In the genomic region with DNA sequence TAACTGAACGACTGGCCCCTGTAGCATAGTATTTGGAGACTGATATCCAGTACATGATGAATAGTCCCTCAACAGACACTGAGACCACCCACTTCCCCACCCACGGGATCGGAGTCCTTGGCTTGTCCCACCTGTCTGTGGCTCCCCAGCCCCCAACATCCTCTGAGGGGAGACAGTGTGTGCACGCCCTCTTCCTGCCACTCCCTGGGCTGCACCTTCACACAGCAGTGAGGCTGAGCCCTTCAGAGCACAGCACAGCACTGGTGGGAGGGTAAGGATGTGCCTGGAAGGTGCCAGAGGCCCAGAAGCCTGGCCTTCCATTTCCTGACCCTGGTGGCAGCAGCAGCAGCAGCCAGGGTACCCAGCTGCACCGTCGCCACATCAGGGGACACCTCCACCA, we compare ENCODE assay signal across 14 cellular contexts. TPM values are rescaled to one million over a fixed set of nuclear protein-coding genes. Genes with fewer than 3 reads are reported as not detected.
DNase-seq lines count a peak whose midpoint lies in the region; ATAC-seq, FAIRE-seq and TF ChIP-seq lines count a peak whose summit lies in the region.
"Had no signal": no experiment of that assay in that cellular context is flagged by ENCODE, and none has a peak within 500 bp of the region (broad histone marks: within the 10 kb centered on the region; RNA-seq: fewer than 3 reads in every experiment).

No MANE protein-coding gene starts in this region.

- TF ChIP-seq EP300 in H1 (IDR thresholded peaks at IDR 0.05; ENCODE audit: borderline replicate concordance in 1 of 2, low read depth in 2 of 2, low read length in 2 of 2), result no peak

- intact Hi-C loops in activated CD4-positive, alpha-beta memory T cell treated with anti-CD3 and anti-CD28 coated beads for 36 hours (cut with micrococcal nuclease), result loop anchor here (1.0 kb wide), 1 partner anchor 138 kb away; no protein-coding TSS in a partner anchor

- no peak overlapping the region for H2BK15ac ChIP-seq in H1 (ENCODE audit: low read length)

- no peak overlapping the region for H2BK120ac ChIP-seq in H1 (replicated peaks; ENCODE audit: low read depth, low read length)

- H3K9me3 Mint-ChIP-seq in activated CD4-positive, alpha-beta memory T cell treated with anti-CD3 and anti-CD28 coated beads for 36 hours, result no peaks in the 10 kb centered on the region

- no peak overlapping the region for H3K14ac ChIP-seq in H1 (ENCODE audit: insufficient read length)

- H4K91ac ChIP-seq in H1 (replicated peaks; ENCODE audit: insufficient read length, low read length), result no peak overlapping the region

- H4K8ac ChIP-seq in H1 (ENCODE audit: extremely low read depth, insufficient read depth, low read length), result no peak overlapping the region

- H3K4me3 ChIP-seq in H1 (ENCODE audit: extremely low read depth in 1 of 4, insufficient read depth in 2 of 4, low read depth in 3 of 4, low read length in 4 of 4), result no peak overlapping the region
- no peak overlapping the region for H3K4me3 ChIP-seq in Karpas-422 (ENCODE audit: low read length)
- H3K4me3 ChIP-seq: vagina had no signal

- H2BK5ac ChIP-seq in H1 (ENCODE audit: low read depth, low read length), result no peak overlapping the region

- H3K9me3 ChIP-seq in H1 (ENCODE audit: insufficient read depth in 2 of 2, low read depth in 1 of 2, low read length in 1 of 2), result no peaks in the 10 kb centered on the region
- H3K9me3 ChIP-seq in Karpas-422 (ENCODE audit: low read length), result no peaks in the 10 kb centered on the region
- H3K9me3 ChIP-seq: vagina had no signal

- no peak overlapping the region for H2AK5ac ChIP-seq in H1 (ENCODE audit: low read depth, low read length)

- H3K56ac ChIP-seq in H1 (replicated peaks; ENCODE audit: insufficient read length, low read depth, low read length), result no peak overlapping the region

- H3K4ac ChIP-seq in H1 (replicated peaks; ENCODE audit: insufficient read length, low read depth, low read length), result no peak overlapping the region

- H3K27ac ChIP-seq in H1 (ENCODE audit: low read depth, low read length) (no peak overlapping the region), Karpas-422 (ENCODE audit: low read length) (no peak overlapping the region)
- H3K27ac ChIP-seq: HL-60, vagina had no signal

- TF ChIP-seq CTCF in H1 (IDR thresholded peaks at IDR 0.05; ENCODE audit: control extremely low read depth in 1 of 3, insufficient read depth in 1 of 3, low read depth in 1 of 3, low read length in 3 of 3), result peak in 2 of 3 experiments; percentile 13 to 27; a peak in 2 of 4 replicates

- WGBS in H1 (ENCODE audit: extremely low coverage in 1 of 2, insufficient coverage in 1 of 2, insufficient read length in 1 of 2, insufficient replicate concordance in 2 of 2, low coverage in 1 of 2, low lambda C conversion rate in 2 of 2, missing lambda C conversion rate in 1 of 2), 2 experiments, result 92% methylated on average over 6 of the region's 6 CpGs; no CpG with 5 or more reads in 1 of the 2 experiments

- no peak overlapping the region for H3K18ac ChIP-seq in H1 (ENCODE audit: extremely low read depth, low read length)

- H3K4me1 Mint-ChIP-seq in activated CD4-positive, alpha-beta memory T cell treated with anti-CD3 and anti-CD28 coated beads for 36 hours (ENCODE audit: low read depth), result peaks cover 16% of the 10 kb centered on the region

- no peak overlapping the region for H4K5ac ChIP-seq in H1 (ENCODE audit: insufficient read length, low read depth, low read length)

- H3K36me3 ChIP-seq in H1 (ENCODE audit: control insufficient read depth in 2 of 4, insufficient read depth in 4 of 4, low read length in 3 of 4), result peaks cover 28 to 62% (median 46%) of the 10 kb centered on the region in 4 experiments
- H3K36me3 ChIP-seq in Karpas-422 (ENCODE audit: insufficient read depth, low read length), result peaks cover 31% of the 10 kb centered on the region

- H2AFZ ChIP-seq in H1 (ENCODE audit: low read length) (no peak overlapping the region), Karpas-422 (ENCODE audit: low read length) (no peak overlapping the region)

- POLR2A ChIA-PET in activated CD4-positive, alpha-beta memory T cell treated with anti-CD3 and anti-CD28 coated beads for 36 hours (lab: Charles Lee), result interaction anchor here (0.5 kb wide), 1 partner anchor 43 kb away, joined by 3 read pairs; no protein-coding TSS in a partner anchor
- POLR2A ChIA-PET in H1 (lab: Charles Lee; ENCODE audit: partially characterized antibody), result no interaction called here

- peaks cover 6 to 7% of the 10 kb centered on the region in 2 experiments for H4K20me1 ChIP-seq in H1 (replicated peaks in 1 of 2; ENCODE audit: control insufficient read depth in 1 of 2, insufficient read depth in 2 of 2, low read length in 2 of 2)
- no peaks in the 10 kb centered on the region for H4K20me1 ChIP-seq in Karpas-422 (ENCODE audit: insufficient read depth, low read depth, low read length)

- H3K27me3 ChIP-seq in H1 (replicated peaks in 1 of 4; ENCODE audit: control insufficient read depth in 3 of 4, extremely low read depth in 1 of 4, insufficient read depth in 3 of 4, low read length in 3 of 4) (no peaks in the 10 kb centered on the region), Karpas-422 (ENCODE audit: low read length) (no peaks in the 10 kb centered on the region)
- H3K27me3 ChIP-seq: vagina had no signal

- H3K79me1 ChIP-seq in H1 (ENCODE audit: low read depth, low read length), result peaks cover 4% of the 10 kb centered on the region; the same call in 1 of the 2 replicates

- peak; percentile 19 to 34; a peak in 3 of 4 replicates for TF ChIP-seq RAD21 in H1 (IDR thresholded peaks at IDR 0.05 in 1 of 2, conservative IDR thresholded peaks at IDR 0.05 in 1 of 2; ENCODE audit: low read depth in 2 of 2, low read length in 2 of 2)

- no peak overlapping the region for H2BK12ac ChIP-seq in H1 (ENCODE audit: low read depth, low read length)

- DNase-seq in stimulated activated CD4-positive, alpha-beta T cell treated with anti-CD3 and anti-CD28 coated beads, Interleukin-4, amount 100 ng/mL, for 24 hours, result peak; percentile 17
- no peak for DNase-seq in stimulated activated CD4-positive, alpha-beta T cell treated with anti-CD3 and anti-CD28 coated beads, Interleukin-2, amount 100 ng/mL, for 24 hours
- DNase-seq in activated CD4-positive, alpha-beta memory T cell treated with anti-CD3 and anti-CD28 coated beads for 36 hours, result peak; percentile 22
- DNase-seq in H1 (ENCODE audit: low read depth in 1 of 2, low spot score in 2 of 2) (no peak), Karpas-422 (no peak), NCI-H1417 (lab: John Stamatoyannopoulos, UW) (no peak)
- DNase-seq: amygdala, NCI-H1092, NCI-H510A treated with DMSO at 0.1 percent for 48 hours, SHP77 had no signal

- no peak overlapping the region for H3K4me2 ChIP-seq in H1 (ENCODE audit: insufficient read depth in 1 of 2, low read depth in 2 of 2, low read length in 2 of 2)
- no peak overlapping the region for H3K4me2 ChIP-seq in Karpas-422 (ENCODE audit: low read depth, low read length, poor library complexity, severe bottlenecking)

- no peak overlapping the region for H3K4me3 Mint-ChIP-seq in activated CD4-positive, alpha-beta memory T cell treated with anti-CD3 and anti-CD28 coated beads for 36 hours

- CTCF ChIA-PET in activated CD4-positive, alpha-beta memory T cell treated with anti-CD3 and anti-CD28 coated beads for 36 hours (lab: Charles Lee), result no interaction called here
- CTCF ChIA-PET in H1 (lab: Charles Lee; ENCODE audit: partially characterized antibody), result interaction anchor here (0.6 to 3.4 kb wide), 3 partner anchors 11 to 77 kb away, joined by 3 to 22 read pairs (median 3); a partner anchor contains a TSS

- H3K36me3 Mint-ChIP-seq in activated CD4-positive, alpha-beta memory T cell treated with anti-CD3 and anti-CD28 coated beads for 36 hours, result peaks cover 31% of the 10 kb centered on the region

- no peak for TF ChIP-seq POLR2A in H1 (IDR thresholded peaks at IDR 0.05; ENCODE audit: control extremely low read depth in 1 of 2, low read depth in 2 of 2, low read length in 2 of 2)

- H3K79me2 ChIP-seq in H1 (ENCODE audit: control insufficient read depth in 1 of 2, insufficient read depth in 2 of 2, low read length in 2 of 2) (no peaks in the 10 kb centered on the region), Karpas-422 (ENCODE audit: low read length) (no peaks in the 10 kb centered on the region)

- H3K9ac ChIP-seq in H1 (replicated peaks in 1 of 4; ENCODE audit: extremely low read depth in 1 of 4, low read depth in 3 of 4, low read length in 3 of 4) (no peak overlapping the region), Karpas-422 (ENCODE audit: low read length) (no peak overlapping the region)

- H3K27me3 Mint-ChIP-seq in activated CD4-positive, alpha-beta memory T cell treated with anti-CD3 and anti-CD28 coated beads for 36 hours, result no peaks in the 10 kb centered on the region

- FAIRE-seq in H1 (lab: Jason Lieb, UNC), result no peak

- H3K9me2 ChIP-seq in Karpas-422 (replicated peaks; ENCODE audit: insufficient read depth, low read length), result no peaks in the 10 kb centered on the region

- H3K23me2 ChIP-seq in H1 (ENCODE audit: low read depth, low read length), result no peaks in the 10 kb centered on the region

- H3K23ac ChIP-seq in H1 (ENCODE audit: insufficient read length), result no peak overlapping the region

- H3K4me1 ChIP-seq in H1 (replicated peaks in 1 of 4; ENCODE audit: control insufficient read depth in 3 of 4, insufficient read depth in 4 of 4, low read length in 3 of 4), result no peaks in the 10 kb centered on the region
- no peaks in the 10 kb centered on the region for H3K4me1 ChIP-seq in Karpas-422 (ENCODE audit: low read length)
- H3K4me1 ChIP-seq: vagina had no signal

- no peak overlapping the region for H2BK20ac ChIP-seq in H1 (ENCODE audit: low read length)

- no peak overlapping the region for H3K27ac Mint-ChIP-seq in activated CD4-positive, alpha-beta memory T cell treated with anti-CD3 and anti-CD28 coated beads for 36 hours

- ATAC-seq in GM18511 (IDR thresholded peaks at IDR 0.05; ENCODE audit: unreplicated experiment), result no peak
- no peak for ATAC-seq in GM18520 (IDR thresholded peaks at IDR 0.05; ENCODE audit: unreplicated experiment)

RNA-seq across cellular contexts. Expression of a gene that starts 11.0 kb away (rescaled TPM):
- total RNA-seq in activated CD4-positive, alpha-beta memory T cell treated with anti-CD3 and anti-CD28 coated beads for 36 hours, result 10 to 100 TPM; 11.4 to 14.3 TPM
- total RNA-seq in H1 (2021; fragmentation: NEBNext Ultra II Directional; extraction: Animal tissue kit (Norgen Biotek cat#: 25700)), result 11.5 and 12.3 TPM in 2 replicates
- polyA plus RNA-seq in H1 (2011; rRNA removed), result 16.7 and 27.7 TPM in 2 replicates
- 19.0 TPM for polyA plus RNA-seq in H1 (2011; cell fraction: cytosol; rRNA removed)
- 50.5 TPM for polyA plus RNA-seq in H1 (2011; cell fraction: nucleus; rRNA removed)
- polyA plus RNA-seq in H1 (2012, experiment 1 of 2), result 9.8 to 17.2 TPM (median 14.9 TPM) in 4 replicates
- 5.1 TPM for polyA plus RNA-seq in H1 (2012, experiment 2 of 2)
- 6.9 TPM for polyA plus RNA-seq in H1 (2013, experiment 1 of 2)
- polyA plus RNA-seq in H1 (2013, experiment 2 of 2), result 7.2 TPM
- polyA minus RNA-seq in H1 (2011; rRNA and poly(A)+ RNA removed), result 30.4 and 45.3 TPM in 2 replicates
- 14.3 TPM for polyA minus RNA-seq in H1 (2011; cell fraction: cytosol; rRNA and poly(A)+ RNA removed)
- polyA minus RNA-seq in H1 (2011; cell fraction: nucleus; rRNA and poly(A)+ RNA removed), result 34.8 TPM
- total RNA-seq in Karpas-422 (2014; rRNA removed; shearing (Covaris generic); ENCODE audit: low replicate concordance), result 22.9 and 46.1 TPM in 2 replicates

RNA-seq across cellular contexts. Expression of a gene that starts 51.8 kb away (rescaled TPM):
- total RNA-seq in activated CD4-positive, alpha-beta memory T cell treated with anti-CD3 and anti-CD28 coated beads for 36 hours, result 100 to 1,000 TPM; 277 to 282 TPM
- 215 and 222 TPM in 2 replicates for total RNA-seq in H1 (2021; fragmentation: NEBNext Ultra II Directional; extraction: Animal tissue kit (Norgen Biotek cat#: 25700))
- 283 and 353 TPM in 2 replicates for polyA plus RNA-seq in H1 (2011; rRNA removed)
- polyA plus RNA-seq in H1 (2011; cell fraction: cytosol; rRNA removed), result 294 TPM
- polyA plus RNA-seq in H1 (2011; cell fraction: nucleus; rRNA removed), result 691 TPM
- 238 to 338 TPM (median 307 TPM) in 4 replicates for polyA plus RNA-seq in H1 (2012, experiment 1 of 2)
- 231 TPM for polyA plus RNA-seq in H1 (2012, experiment 2 of 2)
- 287 TPM for polyA plus RNA-seq in H1 (2013, experiment 1 of 2)
- 257 TPM for polyA plus RNA-seq in H1 (2013, experiment 2 of 2)
- polyA minus RNA-seq in H1 (2011; rRNA and poly(A)+ RNA removed), result 361 and 364 TPM in 2 replicates
- 128 TPM for polyA minus RNA-seq in H1 (2011; cell fraction: cytosol; rRNA and poly(A)+ RNA removed)
- polyA minus RNA-seq in H1 (2011; cell fraction: nucleus; rRNA and poly(A)+ RNA removed), result 138 TPM
- 118 and 195 TPM in 2 replicates for total RNA-seq in Karpas-422 (2014; rRNA removed; shearing (Covaris generic); ENCODE audit: low replicate concordance)

RNA-seq across cellular contexts. Expression of a gene that starts 54.1 kb away (rescaled TPM):
- 10 to 100 TPM; 13.4 to 15.3 TPM for total RNA-seq in activated CD4-positive, alpha-beta memory T cell treated with anti-CD3 and anti-CD28 coated beads for 36 hours
- total RNA-seq in H1 (2021; fragmentation: NEBNext Ultra II Directional; extraction: Animal tissue kit (Norgen Biotek cat#: 25700)), result 10.9 and 11.4 TPM in 2 replicates
- polyA plus RNA-seq in H1 (2011; rRNA removed), result 4.4 and 6.1 TPM in 2 replicates
- 3.9 TPM for polyA plus RNA-seq in H1 (2011; cell fraction: cytosol; rRNA removed)
- 13.0 TPM for polyA plus RNA-seq in H1 (2011; cell fraction: nucleus; rRNA removed)
- 6.0 to 7.5 TPM (median 6.9 TPM) in 4 replicates for polyA plus RNA-seq in H1 (2012, experiment 1 of 2)
- 3.7 TPM for polyA plus RNA-seq in H1 (2012, experiment 2 of 2)
- 7.0 TPM for polyA plus RNA-seq in H1 (2013, experiment 1 of 2)
- polyA plus RNA-seq in H1 (2013, experiment 2 of 2), result 6.7 TPM
- 6.8 and 7.2 TPM in 2 replicates for polyA minus RNA-seq in H1 (2011; rRNA and poly(A)+ RNA removed)
- polyA minus RNA-seq in H1 (2011; cell fraction: cytosol; rRNA and poly(A)+ RNA removed), result 9.0 TPM
- polyA minus RNA-seq in H1 (2011; cell fraction: nucleus; rRNA and poly(A)+ RNA removed), result 11.1 TPM
- total RNA-seq in Karpas-422 (2014; rRNA removed; shearing (Covaris generic); ENCODE audit: low replicate concordance), result 9.1 and 12.7 TPM in 2 replicates

Comparison
In these comparisons a context has a peak if more than half of its experiments do, and no peak if none do; other contexts are left out.
1. DNase-seq: peak in stimulated activated CD4-positive, alpha-beta T cell treated with anti-CD3 and anti-CD28 coated beads, Interleukin-4, amount 100 ng/mL, for 24 hours (single experiment) and activated CD4-positive, alpha-beta memory T cell treated with anti-CD3 and anti-CD28 coated beads for 36 hours (single experiment); none in stimulated activated CD4-positive, alpha-beta T cell treated with anti-CD3 and anti-CD28 coated beads, Interleukin-2, amount 100 ng/mL, for 24 hours (0 of 2), H1 (0 of 2), Karpas-422 (single experiment) and NCI-H1417 (0 of 3).